In the genomic region with DNA sequence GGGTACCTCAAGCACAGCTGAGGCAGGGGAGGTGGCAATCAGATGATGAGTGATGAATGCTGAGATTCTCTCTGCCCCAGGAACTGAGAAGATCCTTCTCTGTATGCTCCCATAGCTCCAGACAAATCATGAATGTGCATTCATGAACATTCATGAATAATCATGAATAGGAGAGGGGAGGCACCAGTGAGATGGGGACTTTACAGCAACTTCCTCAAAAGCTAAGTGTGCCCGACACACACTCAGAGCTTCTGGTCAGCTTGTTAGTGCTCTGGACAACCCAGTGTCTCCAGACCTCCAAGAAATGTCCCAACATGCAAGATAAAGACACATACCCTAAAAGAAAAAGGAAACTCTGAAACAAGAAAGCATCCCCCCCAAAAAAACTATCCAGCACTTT, we compare ENCODE assay signal across 24 cellular contexts. TPM values are rescaled to one million over a fixed set of nuclear protein-coding genes. Genes with fewer than 3 reads are reported as not detected.
DNase-seq lines count a peak whose midpoint lies in the region; ATAC-seq and TF ChIP-seq lines count a peak whose summit lies in the region.
"Had no signal": no experiment of that assay in that cellular context is flagged by ENCODE, and none has a peak within 500 bp of the region (broad histone marks: within the 10 kb centered on the region; RNA-seq: fewer than 3 reads in every experiment).

No MANE protein-coding gene starts in this region.

- no peak for TF ChIP-seq POLR2A in IMR-90 (IDR thresholded peaks at IDR 0.05; ENCODE audit: low read depth, low read length)

- peak overlapping the region in 1 of 2 experiments; percentile 69; a peak in 2 of 4 replicates for H4K8ac ChIP-seq in IMR-90 (ENCODE audit: low read depth in 2 of 2, low read length in 2 of 2)

- peak overlapping the region; percentile 26 for H2BK5ac ChIP-seq in IMR-90 (ENCODE audit: low read depth, low read length, poor library complexity, severe bottlenecking)

- H3K14ac ChIP-seq in IMR-90 (replicated peaks; ENCODE audit: low read depth, low read length): peak overlapping the region; percentile 84

- H3K9me2 ChIP-seq in SU-DHL-6 (replicated peaks; ENCODE audit: insufficient read depth, low read length): no peaks in the 10 kb centered on the region

- H3K18ac ChIP-seq in IMR-90 (ENCODE audit: low read depth, low read length): peak overlapping the region; percentile 84

- H4K5ac ChIP-seq in IMR-90 (ENCODE audit: low read depth, low read length): peak overlapping the region; percentile 65; the same call in 1 of the 2 replicates

- H2AK5ac ChIP-seq in IMR-90 (ENCODE audit: low read depth, low read length): peak overlapping the region; percentile 91

- POLR2A ChIA-PET in CD4-positive, alpha-beta T cell (lab: Charles Lee): no interaction called here
- POLR2A ChIA-PET in IMR-90 (lab: Charles Lee; ENCODE audit: unreplicated experiment): no interaction called here

- ATAC-seq in CD4-positive, alpha-beta T cell (ENCODE audit: poor library complexity): no peak
- no peak for ATAC-seq in IMR-90 (ENCODE audit: low read depth)
- ATAC-seq in HG03139 (IDR thresholded peaks at IDR 0.05; ENCODE audit: unreplicated experiment): no peak
- ATAC-seq: heart left ventricle, left ventricle myocardium superior had no signal

- no peak overlapping the region for H3K4me3 Mint-ChIP-seq in CD4-positive, alpha-beta T cell
- H3K4me3 Mint-ChIP-seq in osteocyte (ENCODE audit: unreplicated experiment): no peak overlapping the region
- H3K4me3 Mint-ChIP-seq: activated B cell treated with CpG ODN at 0.5 μM for 24 hours; activated CD4-positive, alpha-beta memory T cell treated with anti-CD3 and anti-CD28 coated beads for 36 hours; activated naive CD4-positive, alpha-beta T cell treated with anti-CD3 and anti-CD28 coated beads, Interleukin-2, amount 50 U/mL, for 24 hours; H9; immature natural killer cell had no signal

- dilution Hi-C loops in IMR-90 (cut with HindIII; ENCODE audit: low sequenced_read_pairs, unreplicated experiment): no loop called here

- CTCF ChIA-PET in CD4-positive, alpha-beta T cell (lab: Charles Lee): interaction anchor here (0.7 to 7.5 kb wide), 6 partner anchors 12 to 68 kb away, joined by 3 to 145 read pairs (median 3); no protein-coding TSS in a partner anchor
- CTCF ChIA-PET in IMR-90 (lab: Yijun Ruan, JAX): interaction anchor here (1.1 kb wide), 1 partner anchor 53 kb away, joined by 3 read pairs; no protein-coding TSS in a partner anchor

- in situ Hi-C loops in IMR-90 (cut with MboI; ENCODE audit: low sequenced_read_pairs): no loop called here

- no CpG with 5 or more reads among the region's 1 CpG for WGBS in IMR-90 (ENCODE audit: extremely low coverage in 2 of 2, insufficient read length in 1 of 2), 2 experiments

- peak overlapping the region; percentile 85 for H4K91ac ChIP-seq in IMR-90 (ENCODE audit: insufficient read depth, low read depth, low read length)

- H2BK15ac ChIP-seq in IMR-90 (ENCODE audit: low read depth, low read length): peak overlapping the region; percentile 78; the same call in 2 of the 3 replicates

- H3K56ac ChIP-seq in IMR-90 (ENCODE audit: extremely low read depth, insufficient read depth, low read length): peak overlapping the region; percentile 59; the same call in 1 of the 2 replicates

- peaks cover 0 to 6% of the 10 kb centered on the region in 2 experiments; a peak in 1 of 4 replicates for H3K79me1 ChIP-seq in IMR-90 (ENCODE audit: low read depth in 1 of 2, low read length in 2 of 2)

- intact Hi-C loops in CD4-positive, alpha-beta T cell (cut with DNase I, micrococcal nuclease): no loop called here
- intact Hi-C loops in IMR-90 (cut with micrococcal nuclease): no loop called here

- peaks cover 24% of the 10 kb centered on the region for H3K4me1 ChIP-seq in IMR-90 (ENCODE audit: control insufficient read depth, insufficient read depth, low read length)

- no peak overlapping the region for H2AK9ac ChIP-seq in IMR-90 (replicated peaks; ENCODE audit: low read depth, low read length, poor library complexity)

- BruUV-seq in IMR-90 (replicated peaks; lab: Mats Ljungman, UMichigan): no TSS peak

- no peak for DNase-seq in CD4-positive, alpha-beta T cell
- DNase-seq in IMR-90 (no peak), osteocyte (ENCODE audit: extremely low spot score, unreplicated experiment) (peak; percentile 4), NCI-H526 treated with DMSO at 0.1 percent for 48 hours (lab: John Stamatoyannopoulos, UW) (no peak), kidney glomerular epithelial cell (lab: John Stamatoyannopoulos, UW) (no peak)
- DNase-seq: activated B cell treated with CpG ODN at 0.5 μM for 24 hours; activated CD4-positive, alpha-beta memory T cell treated with anti-CD3 and anti-CD28 coated beads for 36 hours; activated T-cell treated with anti-CD3 and anti-CD28 coated beads, Interleukin-2, amount 50 U/mL, for 48 hours; Calu3; H9; heart left ventricle; immature natural killer cell; left ventricle myocardium superior; NCI-H1092; NCI-H2107; NCI-H510A treated with DMSO at 0.1 percent for 48 hours; SHP77 treated with DMSO at 0.1 percent for 48 hours; T-helper 2 cell had no signal

- H3K27ac Mint-ChIP-seq in CD4-positive, alpha-beta T cell: peak overlapping the region; percentile 95
- H3K27ac Mint-ChIP-seq in osteocyte (ENCODE audit: unreplicated experiment): no peak overlapping the region
- H3K27ac Mint-ChIP-seq: activated B cell treated with CpG ODN at 0.5 μM for 24 hours; activated CD4-positive, alpha-beta memory T cell treated with anti-CD3 and anti-CD28 coated beads for 36 hours; activated naive CD4-positive, alpha-beta T cell treated with anti-CD3 and anti-CD28 coated beads, Interleukin-2, amount 50 U/mL, for 24 hours had no signal

- no peak overlapping the region for H3K27ac ChIP-seq in CD4-positive, alpha-beta T cell (ENCODE audit: low read depth, low read length)
- H3K27ac ChIP-seq in IMR-90 (ENCODE audit: insufficient read depth, low read length) (no peak overlapping the region), SU-DHL-6 (ENCODE audit: low read depth, low read length) (peak overlapping the region; percentile 77)
- H3K27ac ChIP-seq: neutrophil, suprapubic skin had no signal

- no peaks in the 10 kb centered on the region for H3K36me3 Mint-ChIP-seq in CD4-positive, alpha-beta T cell (ENCODE audit: low read depth)
- H3K36me3 Mint-ChIP-seq in osteocyte (ENCODE audit: unreplicated experiment): no peaks in the 10 kb centered on the region
- H3K36me3 Mint-ChIP-seq: activated CD4-positive, alpha-beta memory T cell treated with anti-CD3 and anti-CD28 coated beads for 36 hours; activated naive CD4-positive, alpha-beta T cell treated with anti-CD3 and anti-CD28 coated beads, Interleukin-2, amount 50 U/mL, for 24 hours; immature natural killer cell had no signal

- H4K20me1 ChIP-seq in IMR-90 (ENCODE audit: insufficient read depth, low read length) (no peaks in the 10 kb centered on the region), SU-DHL-6 (ENCODE audit: low read depth, low read length) (no peaks in the 10 kb centered on the region)

- TF ChIP-seq RAD21 in IMR-90 (IDR thresholded peaks at IDR 0.05; ENCODE audit: low read length): no peak

- peak overlapping the region; percentile 81 for H2BK20ac ChIP-seq in IMR-90 (ENCODE audit: low read depth, low read length)

- no peak for TF ChIP-seq CTCF in CD4-positive, alpha-beta T cell (IDR thresholded peaks at IDR 0.05)
- TF ChIP-seq CTCF in IMR-90 (conservative IDR thresholded peaks at IDR 0.05; ENCODE audit: low read depth, low read length): no peak
- no peak for TF ChIP-seq CTCF in SU-DHL-6 (IDR thresholded peaks at IDR 0.05; ENCODE audit: insufficient read depth, low read length, poor library complexity, severe bottlenecking)
- no peak for TF ChIP-seq CTCF in osteocyte (IDR thresholded peaks at IDR 0.05)

- H3K4ac ChIP-seq in IMR-90 (ENCODE audit: low read depth, low read length): peak overlapping the region; percentile 80

- H3K9me3 ChIP-seq in CD4-positive, alpha-beta T cell (ENCODE audit: control insufficient read depth, low read length): no peaks in the 10 kb centered on the region
- H3K9me3 ChIP-seq in IMR-90 (ENCODE audit: control insufficient read depth, insufficient read depth, low read length): no peaks in the 10 kb centered on the region
- no peaks in the 10 kb centered on the region for H3K9me3 ChIP-seq in SU-DHL-6 (ENCODE audit: insufficient read depth, low read length)
- H3K9me3 ChIP-seq: heart left ventricle, neutrophil, suprapubic skin had no signal

- H3K4me2 ChIP-seq in IMR-90 (ENCODE audit: low read depth, low read length): no peak overlapping the region
- H3K4me2 ChIP-seq in SU-DHL-6 (ENCODE audit: low read depth, low read length, poor library complexity, severe bottlenecking): peak overlapping the region; percentile 36

- peaks cover 29% of the 10 kb centered on the region for H3K9me1 ChIP-seq in IMR-90 (ENCODE audit: insufficient read depth, low read length)

- H3K27me3 ChIP-seq in CD4-positive, alpha-beta T cell (ENCODE audit: control insufficient read depth, insufficient read depth, low read length): no peaks in the 10 kb centered on the region
- H3K27me3 ChIP-seq in IMR-90 (ENCODE audit: control insufficient read depth, insufficient read depth, low read length) (no peaks in the 10 kb centered on the region), SU-DHL-6 (ENCODE audit: low read length) (no peaks in the 10 kb centered on the region)
- H3K27me3 ChIP-seq: heart left ventricle, suprapubic skin had no signal

- H3K23ac ChIP-seq in IMR-90 (ENCODE audit: low read depth, low read length): peak overlapping the region; percentile 51; the same call in 1 of the 2 replicates

- peak overlapping the region; percentile 89 for H2BK120ac ChIP-seq in IMR-90 (ENCODE audit: low read depth, low read length)

- peaks cover 60% of the 10 kb centered on the region for H3F3A ChIP-seq in SU-DHL-6 (ENCODE audit: insufficient read depth)

- H3K36me3 ChIP-seq in IMR-90 (ENCODE audit: control insufficient read depth, insufficient read depth, low read length) (peaks cover 20% of the 10 kb centered on the region), SU-DHL-6 (ENCODE audit: low read length) (no peaks in the 10 kb centered on the region)
- H3K36me3 ChIP-seq: neutrophil, suprapubic skin had no signal

- H2AFZ ChIP-seq in IMR-90 (replicated peaks; ENCODE audit: low read length, poor library complexity) (no peak overlapping the region), SU-DHL-6 (ENCODE audit: low read depth, low read length, severe bottlenecking) (no peak overlapping the region)

- no peak overlapping the region for H3K9ac ChIP-seq in IMR-90 (ENCODE audit: low read depth, low read length)
- peak overlapping the region; percentile 37 for H3K9ac ChIP-seq in SU-DHL-6 (ENCODE audit: low read length)

- no peaks in the 10 kb centered on the region for H3K9me3 Mint-ChIP-seq in CD4-positive, alpha-beta T cell
- H3K9me3 Mint-ChIP-seq in osteocyte (ENCODE audit: unreplicated experiment): no peaks in the 10 kb centered on the region
- H3K9me3 Mint-ChIP-seq: activated B cell treated with CpG ODN at 0.5 μM for 24 hours; activated CD4-positive, alpha-beta memory T cell treated with anti-CD3 and anti-CD28 coated beads for 36 hours; activated naive CD4-positive, alpha-beta T cell treated with anti-CD3 and anti-CD28 coated beads, Interleukin-2, amount 50 U/mL, for 24 hours; H9; immature natural killer cell had no signal

- H3K4me3 ChIP-seq in IMR-90 (ENCODE audit: insufficient read depth, low read depth, low read length) (no peak overlapping the region), SU-DHL-6 (ENCODE audit: insufficient read depth, low read length, poor library complexity, severe bottlenecking) (no peak overlapping the region)
- H3K4me3 ChIP-seq: heart left ventricle, suprapubic skin had no signal

- no peaks in the 10 kb centered on the region for H3K27me3 Mint-ChIP-seq in CD4-positive, alpha-beta T cell
- H3K27me3 Mint-ChIP-seq in osteocyte (ENCODE audit: unreplicated experiment): no peaks in the 10 kb centered on the region
- H3K27me3 Mint-ChIP-seq: activated B cell treated with CpG ODN at 0.5 μM for 24 hours; activated CD4-positive, alpha-beta memory T cell treated with anti-CD3 and anti-CD28 coated beads for 36 hours; activated naive CD4-positive, alpha-beta T cell treated with anti-CD3 and anti-CD28 coated beads, Interleukin-2, amount 50 U/mL, for 24 hours had no signal

- no peaks in the 10 kb centered on the region for H3K79me2 ChIP-seq in SU-DHL-6 (ENCODE audit: insufficient read depth, low read length)

- H3K4me1 Mint-ChIP-seq in CD4-positive, alpha-beta T cell (ENCODE audit: low read depth): peaks cover 61% of the 10 kb centered on the region
- peaks cover 14% of the 10 kb centered on the region for H3K4me1 Mint-ChIP-seq in osteocyte (ENCODE audit: unreplicated experiment)

RNA-seq across cellular contexts. Expression of a gene that starts 24.2 kb away (rescaled TPM):
- total RNA-seq in CD4-positive, alpha-beta T cell: under 1 TPM; 0.59 to 0.91 TPM
- 4.1 and 4.7 TPM in 2 replicates for total RNA-seq in IMR-90 (2012; rRNA removed)
- 2.5 and 2.9 TPM in 2 replicates for polyA plus RNA-seq in IMR-90 (2012; rRNA removed)
- polyA plus RNA-seq in IMR-90 (2012; cell fraction: cytosol; rRNA removed): 0.96 and 1.2 TPM in 2 replicates
- polyA plus RNA-seq in IMR-90 (2012; cell fraction: nucleus; rRNA removed; ENCODE audit: low replicate concordance): 0.75 and 3.6 TPM in 2 replicates
- total RNA-seq in osteocyte: 1.2 and 1.5 TPM in 2 replicates
- total RNA-seq: activated B cell treated with CpG ODN at 0.5 μM for 24 hours; activated CD4-positive, alpha-beta memory T cell treated with anti-CD3 and anti-CD28 coated beads for 36 hours; Calu3; G401 had no signal
- polyA plus RNA-seq: immature natural killer cell had no signal

RNA-seq across cellular contexts. Expression of a gene that starts 44.1 kb away (rescaled TPM):
- total RNA-seq in CD4-positive, alpha-beta T cell: not detected
- 0.18 TPM in 1 of 2 replicates, not detected in the other for total RNA-seq in IMR-90 (2012; rRNA removed)
- polyA plus RNA-seq in IMR-90 (2012; rRNA removed): 0.10 and 0.26 TPM in 2 replicates
- 0.05 TPM in 1 of 2 replicates, not detected in the other for polyA plus RNA-seq in IMR-90 (2012; cell fraction: cytosol; rRNA removed)
- 0.08 TPM in 1 of 2 replicates, not detected in the other for polyA plus RNA-seq in IMR-90 (2012; cell fraction: nucleus; rRNA removed; ENCODE audit: low replicate concordance)
- total RNA-seq in osteocyte: not detected in 2 replicates
- total RNA-seq: activated B cell treated with CpG ODN at 0.5 μM for 24 hours; activated CD4-positive, alpha-beta memory T cell treated with anti-CD3 and anti-CD28 coated beads for 36 hours; Calu3; G401; H9; heart left ventricle; left ventricle myocardium superior; suprapubic skin had no signal
- polyA plus RNA-seq: heart left ventricle, immature natural killer cell had no signal
